ENCODE assay signal across 10 cellular contexts in genomic region chr19:16830679-16831078, GRCh38. TPM values are rescaled to one million over a fixed set of nuclear protein-coding genes. Genes with fewer than 3 reads are reported as not detected.
A peak's percentile ranks its signal among the peaks of the same experiment; 100 is the strongest.
DNase-seq lines count a peak whose midpoint lies in the region; ATAC-seq, FAIRE-seq and TF ChIP-seq lines count a peak whose summit lies in the region.
"Had no signal": no experiment of that assay in that cellular context is flagged by ENCODE, and none has a peak within 500 bp of the region (broad histone marks: within the 10 kb centered on the region; RNA-seq: fewer than 3 reads in every experiment).

No MANE protein-coding gene starts in this region.

- CTCF ChIA-PET in PC-3 (lab: Charles Lee) (no interaction called here), H1 (lab: Charles Lee; ENCODE audit: partially characterized antibody) (no interaction called here)

- H2AFZ ChIP-seq in PC-3 (ENCODE audit: low read length) (no peak overlapping the region), H1 (ENCODE audit: low read length) (no peak overlapping the region), neuron (ENCODE audit: low read depth, low read length) (no peak overlapping the region)

- peaks cover 21% of the 10 kb centered on the region for H3K4me1 ChIP-seq in PC-3 (ENCODE audit: insufficient read depth, low read length)
- H3K4me1 ChIP-seq in H1 (replicated peaks in 1 of 4; ENCODE audit: control insufficient read depth in 3 of 4, insufficient read depth in 4 of 4, low read length in 3 of 4) = peaks cover 0 to 6% (median 6%) of the 10 kb centered on the region in 4 experiments; a peak in 5 of 7 replicates
- peaks cover 10% of the 10 kb centered on the region for H3K4me1 ChIP-seq in neuron (ENCODE audit: insufficient read depth, low read length)

- no peak overlapping the region for H3K18ac ChIP-seq in H1 (ENCODE audit: extremely low read depth, low read length)

- H3K36me3 ChIP-seq in PC-3 (ENCODE audit: low read depth, low read length) (peaks cover 28% of the 10 kb centered on the region), H1 (ENCODE audit: control insufficient read depth in 2 of 4, insufficient read depth in 4 of 4, low read length in 3 of 4) (peaks cover 14 to 31% (median 27%) of the 10 kb centered on the region in 4 experiments), neuron (ENCODE audit: insufficient read depth, low read length) (peaks cover 35% of the 10 kb centered on the region)

- H4K5ac ChIP-seq in H1 (ENCODE audit: insufficient read length, low read depth, low read length) = no peak overlapping the region

- no peaks in the 10 kb centered on the region for H3K9me2 ChIP-seq in PC-3 (replicated peaks; ENCODE audit: low read length)

- no peak for FAIRE-seq in H1 (lab: Jason Lieb, UNC)

- no peak overlapping the region for H2BK20ac ChIP-seq in H1 (ENCODE audit: low read length)

- no peak overlapping the region for H4K91ac ChIP-seq in H1 (replicated peaks; ENCODE audit: insufficient read length, low read length)

- peaks cover 34% of the 10 kb centered on the region for H3K79me2 ChIP-seq in PC-3 (ENCODE audit: low read length)
- H3K79me2 ChIP-seq in H1 (ENCODE audit: control insufficient read depth in 1 of 2, insufficient read depth in 2 of 2, low read length in 2 of 2) = peaks cover 0 to 12% of the 10 kb centered on the region in 2 experiments; a peak in 2 of 4 replicates

- H3K9ac ChIP-seq in PC-3 (ENCODE audit: low read length) (no peak overlapping the region), H1 (replicated peaks in 1 of 4; ENCODE audit: extremely low read depth in 1 of 4, low read depth in 3 of 4, low read length in 3 of 4) (no peak overlapping the region)

- no peak for TF ChIP-seq CTCF in PC-3 (conservative IDR thresholded peaks at IDR 0.05; ENCODE audit: low read depth, low read length)
- no peak for TF ChIP-seq CTCF in H1 (IDR thresholded peaks at IDR 0.05; ENCODE audit: control extremely low read depth in 1 of 3, insufficient read depth in 1 of 3, low read depth in 1 of 3, low read length in 3 of 3)

- ATAC-seq in PC-3 = no peak
- ATAC-seq in HG03439 (IDR thresholded peaks at IDR 0.05; ENCODE audit: unreplicated experiment) = no peak

- no peaks in the 10 kb centered on the region; the same call in 1 of the 2 replicates for H3K79me1 ChIP-seq in H1 (ENCODE audit: low read depth, low read length)

- H2BK120ac ChIP-seq in H1 (replicated peaks; ENCODE audit: low read depth, low read length) = no peak overlapping the region

- BruUV-seq in PC-3 (replicated peaks; lab: Mats Ljungman, UMichigan) = no TSS peak

- no peak for TF ChIP-seq POLR2A in H1 (IDR thresholded peaks at IDR 0.05; ENCODE audit: control extremely low read depth in 1 of 2, low read depth in 2 of 2, low read length in 2 of 2)

- H3K23ac ChIP-seq in H1 (ENCODE audit: insufficient read length) = no peak overlapping the region

- H3K27ac ChIP-seq in PC-3 (ENCODE audit: low read length) (no peak overlapping the region), H1 (ENCODE audit: low read depth, low read length) (no peak overlapping the region)

- H3K23me2 ChIP-seq in H1 (ENCODE audit: low read depth, low read length) = no peaks in the 10 kb centered on the region

- WGBS in H1 (ENCODE audit: extremely low coverage in 1 of 2, insufficient coverage in 1 of 2, insufficient read length in 1 of 2, insufficient replicate concordance in 2 of 2, low coverage in 1 of 2, low lambda C conversion rate in 2 of 2, missing lambda C conversion rate in 1 of 2), 2 experiments = 94% methylated on average over 3 of the region's 3 CpGs; no CpG with 5 or more reads in 1 of the 2 experiments

- H3K56ac ChIP-seq in H1 (replicated peaks; ENCODE audit: insufficient read length, low read depth, low read length) = no peak overlapping the region

- H3K27me3 ChIP-seq in PC-3 (ENCODE audit: low read length) (no peaks in the 10 kb centered on the region), H1 (replicated peaks in 1 of 4; ENCODE audit: control insufficient read depth in 3 of 4, extremely low read depth in 1 of 4, insufficient read depth in 3 of 4, low read length in 3 of 4) (no peaks in the 10 kb centered on the region), neuron (ENCODE audit: insufficient read depth, low read length) (no peaks in the 10 kb centered on the region)

- H3K14ac ChIP-seq in H1 (ENCODE audit: insufficient read length) = no peak overlapping the region

- no peak overlapping the region for H2BK5ac ChIP-seq in H1 (ENCODE audit: low read depth, low read length)

- no peak for TF ChIP-seq EP300 in H1 (IDR thresholded peaks at IDR 0.05; ENCODE audit: borderline replicate concordance in 1 of 2, low read depth in 2 of 2, low read length in 2 of 2)

- no peak overlapping the region for H4K8ac ChIP-seq in H1 (ENCODE audit: extremely low read depth, insufficient read depth, low read length)

- no peak overlapping the region for H2BK15ac ChIP-seq in H1 (ENCODE audit: low read length)

- POLR2A ChIA-PET in PC-3 (lab: Charles Lee; ENCODE audit: unreplicated experiment) = no interaction called here
- POLR2A ChIA-PET in H1 (lab: Charles Lee; ENCODE audit: partially characterized antibody) = interaction anchor here (0.6 to 1.1 kb wide), 2 partner anchors 29 to 48 kb away, joined by 3 read pairs; no protein-coding TSS in a partner anchor

- H3F3A ChIP-seq in PC-3 (ENCODE audit: low read length, unreplicated experiment) = peaks cover 6% of the 10 kb centered on the region

- H3K4me2 ChIP-seq in PC-3 (ENCODE audit: low read length) (peak overlapping the region; percentile 92), H1 (ENCODE audit: insufficient read depth in 1 of 2, low read depth in 2 of 2, low read length in 2 of 2) (peak overlapping the region; percentile 72 to 83; a peak in 3 of 4 replicates)

- DNase-seq in EH (ENCODE audit: low read depth) (peak; percentile 80), PC-3 (no peak), H1 (ENCODE audit: low read depth in 1 of 2, low spot score in 2 of 2) (no peak), MV-4-11 (lab: John Stamatoyannopoulos, UW) (no peak), D341Med (ENCODE audit: low spot score) (no peak), SW 1271 (lab: John Stamatoyannopoulos, UW) (no peak)
- DNase-seq: NCI-H1694 treated with DMSO at 0.1 percent for 48 hours, T1000 had no signal

- peak overlapping the region; percentile 94 for H3K4me3 ChIP-seq in PC-3 (ENCODE audit: low read length)
- peak overlapping the region in 1 of 4 experiments; percentile 87; a peak in 2 of 8 replicates for H3K4me3 ChIP-seq in H1 (ENCODE audit: extremely low read depth in 1 of 4, insufficient read depth in 2 of 4, low read depth in 3 of 4, low read length in 4 of 4)
- H3K4me3 ChIP-seq in neuron (ENCODE audit: low read length) = peak overlapping the region; percentile 93

- H4K20me1 ChIP-seq in PC-3 (ENCODE audit: low read length) = no peaks in the 10 kb centered on the region
- peaks cover 2% of the 10 kb centered on the region in 2 experiments for H4K20me1 ChIP-seq in H1 (replicated peaks in 1 of 2; ENCODE audit: control insufficient read depth in 1 of 2, insufficient read depth in 2 of 2, low read length in 2 of 2)

- H3K9me3 ChIP-seq in PC-3 (ENCODE audit: low read length) = no peaks in the 10 kb centered on the region
- H3K9me3 ChIP-seq in H1 (ENCODE audit: insufficient read depth in 2 of 2, low read depth in 1 of 2, low read length in 1 of 2) = no peaks in the 10 kb centered on the region
- no peaks in the 10 kb centered on the region for H3K9me3 ChIP-seq in neuron (ENCODE audit: low read length)

- H2AK5ac ChIP-seq in H1 (ENCODE audit: low read depth, low read length) = no peak overlapping the region

- H2BK12ac ChIP-seq in H1 (ENCODE audit: low read depth, low read length) = no peak overlapping the region

- intact Hi-C loops in PC-3 (cut with micrococcal nuclease) = loop anchor here (10.0 kb wide), 1 partner anchor 64 kb away; no protein-coding TSS in a partner anchor

- TF ChIP-seq RAD21 in H1 (IDR thresholded peaks at IDR 0.05 in 1 of 2, conservative IDR thresholded peaks at IDR 0.05 in 1 of 2; ENCODE audit: low read depth in 2 of 2, low read length in 2 of 2) = no peak

- H3K4ac ChIP-seq in H1 (replicated peaks; ENCODE audit: insufficient read length, low read depth, low read length) = no peak overlapping the region

TF ChIP-seq in H1, 55 proteins besides CTCF, POLR2A, EP300 and RAD21:
- no peak for TF ChIP-seq HDAC2 (IDR thresholded peaks at IDR 0.05; ENCODE audit: borderline replicate concordance in 1 of 2, low read depth in 2 of 2, low read length in 2 of 2)

RNA-seq across cellular contexts. Expression of gene SIN3B, which starts 1.5 kb away (rescaled TPM):
- total RNA-seq in PC-3 (2014; rRNA removed) = 46.4 and 84.1 TPM in 2 replicates
- total RNA-seq in H1 (2021; fragmentation: NEBNext Ultra II Directional; extraction: Animal tissue kit (Norgen Biotek cat#: 25700)) = 60.1 and 71.1 TPM in 2 replicates
- polyA plus RNA-seq in H1 (2011; rRNA removed) = 29.5 and 45.5 TPM in 2 replicates
- polyA plus RNA-seq in H1 (2011; cell fraction: cytosol; rRNA removed) = 49.4 TPM
- 188 TPM for polyA plus RNA-seq in H1 (2011; cell fraction: nucleus; rRNA removed)
- 46.5 to 57.5 TPM (median 53.3 TPM) in 4 replicates for polyA plus RNA-seq in H1 (2012, experiment 1 of 2)
- polyA plus RNA-seq in H1 (2012, experiment 2 of 2) = 32.3 TPM
- 36.6 TPM for polyA plus RNA-seq in H1 (2013, experiment 1 of 2)
- polyA plus RNA-seq in H1 (2013, experiment 2 of 2) = 33.4 TPM
- 37.2 and 44.7 TPM in 2 replicates for polyA minus RNA-seq in H1 (2011; rRNA and poly(A)+ RNA removed)
- polyA minus RNA-seq in H1 (2011; cell fraction: cytosol; rRNA and poly(A)+ RNA removed) = 34.7 TPM
- 59.9 TPM for polyA minus RNA-seq in H1 (2011; cell fraction: nucleus; rRNA and poly(A)+ RNA removed)

RNA-seq across cellular contexts. Expression of gene F2RL3, which starts 58.1 kb away (rescaled TPM):
- 0.07 and 0.23 TPM in 2 replicates for total RNA-seq in PC-3 (2014; rRNA removed)
- total RNA-seq in H1 (2021; fragmentation: NEBNext Ultra II Directional; extraction: Animal tissue kit (Norgen Biotek cat#: 25700)) = not detected in 2 replicates
- not detected in 2 replicates for polyA plus RNA-seq in H1 (2011; rRNA removed)
- polyA plus RNA-seq in H1 (2011; cell fraction: cytosol; rRNA removed) = not detected
- polyA plus RNA-seq in H1 (2011; cell fraction: nucleus; rRNA removed) = not detected
- polyA plus RNA-seq in H1 (2012, experiment 1 of 2) = not detected in 4 replicates
- polyA plus RNA-seq in H1 (2012, experiment 2 of 2) = not detected
- polyA plus RNA-seq in H1 (2013, experiment 1 of 2) = not detected
- not detected for polyA plus RNA-seq in H1 (2013, experiment 2 of 2)
- not detected in 2 replicates for polyA minus RNA-seq in H1 (2011; rRNA and poly(A)+ RNA removed)
- polyA minus RNA-seq in H1 (2011; cell fraction: cytosol; rRNA and poly(A)+ RNA removed) = not detected
- polyA minus RNA-seq in H1 (2011; cell fraction: nucleus; rRNA and poly(A)+ RNA removed) = not detected
